ENCODE assay signal across 1 cellular context in genomic region chr3:100352296-100353178, GRCh38.
TF ChIP-seq lines count a peak whose summit lies in the region.

No MANE protein-coding gene starts in this region.

TF ChIP-seq in H1, 55 proteins besides CTCF, POLR2A, EP300 and RAD21:
- no peak for TF ChIP-seq NRF1 (IDR thresholded peaks at IDR 0.05; ENCODE audit: low read depth, low read length)
- no peak for TF ChIP-seq USF2 (IDR thresholded peaks at IDR 0.05; ENCODE audit: low read length)
